In genomic region chr6:147707524-147707923, GRCh38 we compare ENCODE assay signal across 31 cellular contexts.
"Had no signal": no experiment of that assay in that cellular context is flagged by ENCODE, and none has a peak within 500 bp of the region (broad histone marks: within the 10 kb centered on the region; RNA-seq: fewer than 3 reads in every experiment).

No MANE protein-coding gene starts in this region.

- H3K27ac Mint-ChIP-seq: activated naive CD4-positive, alpha-beta T cell treated with anti-CD3 and anti-CD28 coated beads for 36 hours; activated naive CD8-positive, alpha-beta T cell treated with anti-CD3 and anti-CD28 coated beads for 36 hours; activated T-helper 1 cell treated with anti-CD3 and anti-CD28 coated beads, Interleukin-12 subunit alpha, Interleukin-12 subunit beta, Interleukin-2, Interleukin-4 antibody, amounts not matched to agents 30 ng/mL and 10 ng/mL and 1 ng/mL, durations not matched to agents 14 hours and 24 hours and 36 hours; naive B cell; progenitor cell of endocrine pancreas; stimulated activated memory B cell treated with anti-CD40 and anti-IgM and Interleukin-4, amounts not matched to agents 10 μg/mL and 1 μg/mL and 100 μg/mL, for 72 hours; stimulated activated naive CD8-positive, alpha-beta T cell treated with anti-CD3 and anti-CD28 coated beads, Interleukin-15, amount 100 ng/mL, for 72 hours; T-helper 2 cell treated with Interferon-gamma antibody and Interleukin-4, amounts not matched to agents 5 μg/mL and 100 μg/mL, for 36 hours had no signal

- H3K27ac ChIP-seq: adrenal gland, body of pancreas, ovary, skin epidermis, tibial artery, WERI-Rb-1 had no signal

- DNase-seq: activated CD4-positive, alpha-beta T cell treated with anti-CD3 and anti-CD28 coated beads for 48 hours; activated CD4-positive, alpha-beta T cell treated with anti-CD3 and anti-CD28 coated beads, Interleukin-2, amount 50 U/mL, for 48 hours; activated CD8-positive, alpha-beta memory T cell treated with anti-CD3 and anti-CD28 coated beads for 24 hours; activated effector memory CD4-positive, alpha-beta T cell treated with anti-CD3 and anti-CD28 coated beads, Interleukin-2, amount 50 U/mL, for 16 hours; activated naive CD4-positive, alpha-beta T cell treated with anti-CD3 and anti-CD28 coated beads for 36 hours; activated naive CD8-positive, alpha-beta T cell treated with anti-CD3 and anti-CD28 coated beads for 36 hours; adrenal gland; aorta; body of pancreas; effector CD8-positive, alpha-beta T cell; glutamatergic neuron; islet precursor cell; left cardiac atrium; left ventricle myocardium superior; naive B cell; ovary; retina; stimulated activated CD4-positive, alpha-beta T cell treated with anti-CD3 and anti-CD28 coated beads, Interleukin-4, amount 100 ng/mL, for 4 hours; stimulated activated CD8-positive, alpha-beta memory T cell treated with anti-CD3 and anti-CD28 coated beads, Interleukin-4, amount 100 ng/mL, for 48 hours; stimulated activated naive CD8-positive, alpha-beta T cell treated with anti-CD3 and anti-CD28 coated beads, Interleukin-15, amount 100 ng/mL, for 72 hours; substantia nigra; T-helper 1 cell; tibial artery; WERI-Rb-1 had no signal

- H3K4me3 Mint-ChIP-seq: activated naive CD4-positive, alpha-beta T cell treated with anti-CD3 and anti-CD28 coated beads for 36 hours; activated naive CD8-positive, alpha-beta T cell treated with anti-CD3 and anti-CD28 coated beads for 36 hours; activated T-helper 1 cell treated with anti-CD3 and anti-CD28 coated beads, Interleukin-12 subunit alpha, Interleukin-12 subunit beta, Interleukin-2, Interleukin-4 antibody, amounts not matched to agents 30 ng/mL and 10 ng/mL and 1 ng/mL, durations not matched to agents 14 hours and 24 hours and 36 hours; naive B cell; stimulated activated memory B cell treated with anti-CD40 and anti-IgM and Interleukin-4, amounts not matched to agents 10 μg/mL and 1 μg/mL and 100 μg/mL, for 72 hours; stimulated activated naive CD8-positive, alpha-beta T cell treated with anti-CD3 and anti-CD28 coated beads, Interleukin-15, amount 100 ng/mL, for 72 hours; T-helper 2 cell treated with Interferon-gamma antibody and Interleukin-4, amounts not matched to agents 5 μg/mL and 100 μg/mL, for 36 hours had no signal

- H3K9me3 Mint-ChIP-seq: activated naive CD4-positive, alpha-beta T cell treated with anti-CD3 and anti-CD28 coated beads for 36 hours; activated naive CD8-positive, alpha-beta T cell treated with anti-CD3 and anti-CD28 coated beads for 36 hours; activated T-helper 1 cell treated with anti-CD3 and anti-CD28 coated beads, Interleukin-12 subunit alpha, Interleukin-12 subunit beta, Interleukin-2, Interleukin-4 antibody, amounts not matched to agents 30 ng/mL and 10 ng/mL and 1 ng/mL, durations not matched to agents 14 hours and 24 hours and 36 hours; stimulated activated memory B cell treated with anti-CD40 and anti-IgM and Interleukin-4, amounts not matched to agents 10 μg/mL and 1 μg/mL and 100 μg/mL, for 72 hours; stimulated activated naive CD8-positive, alpha-beta T cell treated with anti-CD3 and anti-CD28 coated beads, Interleukin-15, amount 100 ng/mL, for 72 hours; T-helper 2 cell treated with Interferon-gamma antibody and Interleukin-4, amounts not matched to agents 5 μg/mL and 100 μg/mL, for 36 hours had no signal

- H3K36me3 ChIP-seq: adrenal gland, ovary, tibial artery, WERI-Rb-1 had no signal

- H3K9me3 ChIP-seq: adrenal gland, body of pancreas, ovary had no signal

- H3K4me3 ChIP-seq: adrenal gland, body of pancreas, ovary, skin epidermis, tibial artery had no signal

- H3K36me3 Mint-ChIP-seq: activated naive CD8-positive, alpha-beta T cell treated with anti-CD3 and anti-CD28 coated beads for 36 hours; naive B cell; stimulated activated memory B cell treated with anti-CD40 and anti-IgM and Interleukin-4, amounts not matched to agents 10 μg/mL and 1 μg/mL and 100 μg/mL, for 72 hours had no signal

- H3K4me1 Mint-ChIP-seq: activated naive CD8-positive, alpha-beta T cell treated with anti-CD3 and anti-CD28 coated beads for 36 hours; naive B cell; stimulated activated memory B cell treated with anti-CD40 and anti-IgM and Interleukin-4, amounts not matched to agents 10 μg/mL and 1 μg/mL and 100 μg/mL, for 72 hours; stimulated activated naive CD8-positive, alpha-beta T cell treated with anti-CD3 and anti-CD28 coated beads, Interleukin-15, amount 100 ng/mL, for 72 hours had no signal

- H3K27me3 Mint-ChIP-seq: naive B cell; progenitor cell of endocrine pancreas; stimulated activated naive CD8-positive, alpha-beta T cell treated with anti-CD3 and anti-CD28 coated beads, Interleukin-15, amount 100 ng/mL, for 72 hours had no signal

- H3K4me1 ChIP-seq: adrenal gland, body of pancreas, tibial artery had no signal

- H3K27me3 ChIP-seq: adrenal gland, body of pancreas, ovary, tibial artery had no signal

- ATAC-seq: activated CD4-positive, CD25-positive, alpha-beta regulatory T cell treated with anti-CD3 and anti-CD28 coated beads, Interleukin-2, amount 50 U/mL, for 24 hours; body of pancreas; left cardiac atrium; left ventricle myocardium superior; sciatic nerve; stimulated activated memory B cell treated with anti-CD40 and anti-IgM and Interleukin-4, amounts not matched to agents 10 μg/mL and 1 μg/mL and 100 μg/mL, for 72 hours; stimulated activated naive CD8-positive, alpha-beta T cell treated with anti-CD3 and anti-CD28 coated beads, Interleukin-15, amount 100 ng/mL, for 72 hours had no signal
